Comparison of ENCODE assay signal across 15 cellular contexts in the genomic region with DNA sequence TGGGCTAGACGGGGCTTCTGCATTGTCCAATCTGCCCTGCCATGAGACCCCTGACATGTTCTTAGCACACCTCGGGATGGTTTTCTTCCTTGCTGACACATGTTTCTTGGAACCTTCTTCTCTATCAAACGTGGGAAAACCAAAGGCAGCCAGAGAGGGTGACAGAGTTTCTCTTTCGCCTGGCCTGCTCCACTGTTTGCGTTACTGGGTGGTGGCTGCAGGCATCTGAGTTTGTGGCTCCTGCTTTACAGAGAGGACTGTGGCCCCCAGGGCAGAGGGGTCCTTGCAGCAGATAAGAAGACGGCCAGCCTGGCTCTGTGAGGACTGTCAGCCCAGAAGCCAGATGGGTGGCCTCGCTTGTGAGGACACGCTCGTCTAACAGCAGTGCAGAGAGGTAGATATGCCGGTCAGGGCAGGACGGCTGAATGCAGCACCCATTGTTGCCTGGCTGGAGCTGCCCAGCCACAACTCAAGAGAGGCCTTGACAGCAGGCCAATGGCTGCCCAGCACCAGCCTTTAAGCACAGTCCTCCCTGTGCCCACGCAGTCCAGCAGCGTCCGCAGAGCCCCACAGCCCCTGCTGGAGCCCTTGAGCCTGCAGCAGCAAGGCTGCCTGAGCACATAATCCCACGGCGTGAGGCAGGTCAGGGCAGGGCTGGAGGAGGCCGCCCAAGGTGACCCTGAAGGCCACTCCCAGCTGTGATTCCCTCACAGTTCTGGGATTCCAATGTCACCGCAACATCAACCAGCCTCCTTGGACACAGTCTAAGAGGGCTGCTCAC.
"Had no signal": no experiment of that assay in that cellular context is flagged by ENCODE, and none has a peak within 500 bp of the region (broad histone marks: within the 10 kb centered on the region; RNA-seq: fewer than 3 reads in every experiment).

No MANE protein-coding gene starts in this region.

- H3K4me3 Mint-ChIP-seq: activated CD8-positive, alpha-beta T cell treated with anti-CD3 and anti-CD28 coated beads for 36 hours; activated T-cell treated with anti-CD3 and anti-CD28 coated beads, Interleukin-2, amount 50 U/mL, for 72 hours; brain; stimulated activated effector memory CD8-positive, alpha-beta T cell treated with anti-CD3 and anti-CD28 coated beads, Interleukin-12 subunit alpha, Interleukin-12 subunit beta, amount 100 ng/mL, for 72 hours had no signal

- H3K27me3 Mint-ChIP-seq: activated CD8-positive, alpha-beta T cell treated with anti-CD3 and anti-CD28 coated beads for 36 hours had no signal

- H3K9me3 ChIP-seq: adrenal gland had no signal

- H3K27me3 ChIP-seq: adrenal gland had no signal

- H3K9me3 Mint-ChIP-seq: activated CD8-positive, alpha-beta T cell treated with anti-CD3 and anti-CD28 coated beads for 36 hours; activated T-cell treated with anti-CD3 and anti-CD28 coated beads, Interleukin-2, amount 50 U/mL, for 72 hours; stimulated activated effector memory CD8-positive, alpha-beta T cell treated with anti-CD3 and anti-CD28 coated beads, Interleukin-12 subunit alpha, Interleukin-12 subunit beta, amount 100 ng/mL, for 72 hours had no signal

- H3K27ac ChIP-seq: adrenal gland, parathyroid adenoma had no signal

- H3K4me3 ChIP-seq: adrenal gland, smooth muscle cell had no signal

- ATAC-seq: activated CD8-positive, alpha-beta T cell treated with anti-CD3 and anti-CD28 coated beads for 36 hours; activated T-cell treated with anti-CD3 and anti-CD28 coated beads, Interleukin-2, amount 50 U/mL, for 72 hours; stimulated activated effector memory CD8-positive, alpha-beta T cell treated with anti-CD3 and anti-CD28 coated beads, Interleukin-12 subunit alpha, Interleukin-12 subunit beta, amount 100 ng/mL, for 72 hours had no signal

- H3K4me1 ChIP-seq: parathyroid adenoma had no signal

- H3K27ac Mint-ChIP-seq: activated CD8-positive, alpha-beta T cell treated with anti-CD3 and anti-CD28 coated beads for 36 hours; activated T-cell treated with anti-CD3 and anti-CD28 coated beads, Interleukin-2, amount 50 U/mL, for 72 hours; brain; stimulated activated effector memory CD8-positive, alpha-beta T cell treated with anti-CD3 and anti-CD28 coated beads, Interleukin-12 subunit alpha, Interleukin-12 subunit beta, amount 100 ng/mL, for 72 hours had no signal

- DNase-seq: activated CD8-positive, alpha-beta memory T cell treated with anti-CD3 and anti-CD28 coated beads, Interleukin-2, amount 50 U/mL, for 4 hours; activated CD8-positive, alpha-beta T cell treated with anti-CD3 and anti-CD28 coated beads for 36 hours; activated T-cell treated with anti-CD3 and anti-CD28 coated beads, Interleukin-2, amount 50 U/mL, for 72 hours; adrenal gland; cerebellar nuclear complex; dermis blood vessel endothelial cell; islet precursor cell; retina; substantia nigra; T-helper 9 cell; trophoblast cell had no signal
